Comparison of ENCODE assay signal across 13 cellular contexts in genomic region chr2:217418544-217418943, GRCh38.
"Had no signal": no experiment of that assay in that cellular context is flagged by ENCODE, and none has a peak within 500 bp of the region (broad histone marks: within the 10 kb centered on the region; RNA-seq: fewer than 3 reads in every experiment).

No MANE protein-coding gene starts in this region.

- H3K27ac ChIP-seq: adrenal gland, body of pancreas had no signal

- H3K9me3 ChIP-seq: adrenal gland, body of pancreas, ovary had no signal

- DNase-seq: activated CD4-positive, alpha-beta T cell treated with anti-CD3 and anti-CD28 coated beads for 1 hour; activated CD4-positive, alpha-beta T cell treated with anti-CD3 and anti-CD28 coated beads, Interleukin-2, amount 50 U/mL, for 48 hours; activated naive CD4-positive, alpha-beta T cell treated with anti-CD3 and anti-CD28 coated beads, Interleukin-2, amount 50 U/mL, for 16 hours; adrenal gland; body of pancreas; caudate nucleus; glutamatergic neuron; midbrain; ovary; T-cell; T1000 had no signal

- H3K4me1 ChIP-seq: body of pancreas had no signal

- H3K36me3 ChIP-seq: adrenal gland, ovary had no signal

- H3K27me3 ChIP-seq: adrenal gland, body of pancreas, ovary had no signal

- H3K4me3 ChIP-seq: adrenal gland, body of pancreas, lung, ovary had no signal

- ATAC-seq: body of pancreas; stimulated activated memory B cell treated with anti-CD40 and anti-IgM and Interleukin-4, amounts not matched to agents 10 μg/mL and 1 μg/mL and 100 μg/mL, for 72 hours; T-cell had no signal
